ENCODE assay signal across 7 cellular contexts in the genomic region with DNA sequence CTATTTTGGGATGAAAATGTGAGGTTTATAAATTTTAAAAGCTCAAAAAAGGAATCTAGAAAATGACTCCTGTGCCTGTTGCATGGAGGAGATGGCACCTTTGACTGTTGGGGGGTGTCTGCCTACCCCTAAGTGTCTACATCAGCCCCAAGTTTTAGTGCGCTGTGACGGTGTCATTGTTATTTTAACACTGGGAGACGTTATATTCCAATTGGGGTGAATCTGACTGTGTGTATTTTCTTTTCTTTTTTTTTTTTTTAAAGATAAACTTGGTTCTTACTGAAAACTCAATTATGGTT. TPM values are rescaled to one million over a fixed set of nuclear protein-coding genes. Genes with fewer than 3 reads are reported as not detected.
DNase-seq lines count a peak whose midpoint lies in the region; ATAC-seq, FAIRE-seq and TF ChIP-seq lines count a peak whose summit lies in the region.

No MANE protein-coding gene starts in this region.

- no peaks in the 10 kb centered on the region for H3K27me3 ChIP-seq in endothelial cell of umbilical vein (ENCODE audit: control insufficient read depth in 2 of 2, insufficient read depth in 2 of 2, low read length in 2 of 2)

- H3K36me3 Mint-ChIP-seq in T-helper 17 cell (ENCODE audit: low read depth), result peaks cover 2% of the 10 kb centered on the region

- ATAC-seq in T-helper 17 cell (no peak), HG03565 (IDR thresholded peaks at IDR 0.05; ENCODE audit: unreplicated experiment) (no peak), GM18858 (IDR thresholded peaks at IDR 0.05; ENCODE audit: unreplicated experiment) (no peak)

- TF ChIP-seq POLR2A in endothelial cell of umbilical vein (IDR thresholded peaks at IDR 0.05; ENCODE audit: low read depth, low read length), result no peak

- H3K4me3 ChIP-seq in endothelial cell of umbilical vein (replicated peaks in 1 of 3; ENCODE audit: insufficient read depth in 1 of 3, low read depth in 1 of 3, low read length in 3 of 3), result peak overlapping the region; percentile 74 to 95 (median 88)

- no peak overlapping the region for H2AFZ ChIP-seq in endothelial cell of umbilical vein (ENCODE audit: low read depth, low read length)

- CTCF ChIA-PET in endothelial cell of umbilical vein (lab: Charles Lee), result interaction anchor here (1.9 to 11.1 kb wide), 2 partner anchors 24 to 81 kb away, joined by 8 to 298 read pairs; no protein-coding TSS in a partner anchor

- H3K9me3 ChIP-seq in T-helper 17 cell (ENCODE audit: control insufficient read depth, low read length, poor library complexity, severe bottlenecking) (peaks cover 2% of the 10 kb centered on the region), endothelial cell of umbilical vein (replicated peaks; ENCODE audit: control insufficient read depth, insufficient read depth, low read length) (no peaks in the 10 kb centered on the region)

- no peaks in the 10 kb centered on the region for H3K9me1 ChIP-seq in endothelial cell of umbilical vein (replicated peaks; ENCODE audit: control insufficient read depth, extremely low read depth, insufficient read depth, low read length)

- peak overlapping the region; percentile 100 for H3K27ac Mint-ChIP-seq in T-helper 17 cell

- H3K27me3 Mint-ChIP-seq in T-helper 17 cell, result no peaks in the 10 kb centered on the region

- peak; percentile 21 for FAIRE-seq in GM19239 (lab: Jason Lieb, UNC)
- FAIRE-seq in endothelial cell of umbilical vein (lab: Jason Lieb, UNC), result no peak

- H3K79me2 ChIP-seq in endothelial cell of umbilical vein (ENCODE audit: control insufficient read depth, insufficient read depth, low read length), result peaks cover 62% of the 10 kb centered on the region

- peak overlapping the region; percentile 99 for H3K9ac ChIP-seq in endothelial cell of umbilical vein (replicated peaks; ENCODE audit: extremely low read depth, insufficient read depth, low read length)

- intact Hi-C loops in endothelial cell of umbilical vein (cut with micrococcal nuclease), result loop anchor here (1.0 kb wide), 1 partner anchor 27 kb away; no protein-coding TSS in a partner anchor

- no peaks in the 10 kb centered on the region for H4K20me1 ChIP-seq in endothelial cell of umbilical vein (replicated peaks; ENCODE audit: control insufficient read depth, extremely low read depth, insufficient read depth, low read length)

- POLR2A ChIA-PET in endothelial cell of umbilical vein (lab: Charles Lee), result interaction anchor here (1.0 kb wide), 1 partner anchor 96 kb away, joined by 4 read pairs; no protein-coding TSS in a partner anchor

- H3K4me1 Mint-ChIP-seq in T-helper 17 cell, result peaks cover 44% of the 10 kb centered on the region

- DNase-seq in GM19239 (ENCODE audit: insufficient read length, low spot score) (no peak), T-helper 17 cell (no peak), endothelial cell of umbilical vein (ENCODE audit: low read depth, low spot score) (no peak), SW480 (ENCODE audit: low spot score) (no peak)
- peak; percentile 45 for DNase-seq in stimulated activated CD8-positive, alpha-beta memory T cell treated with anti-CD3 and anti-CD28 coated beads, Interleukin-4, amount 100 ng/mL, for 48 hours

- H3K4me2 ChIP-seq in endothelial cell of umbilical vein (ENCODE audit: insufficient read depth, low read length), result peak overlapping the region; percentile 86

- dilution Hi-C loops in endothelial cell of umbilical vein (cut with MboI; ENCODE audit: extremely low pct_ligation_motif_present, low sequenced_read_pairs), result no loop called here

- TSS peak; percentile 78 for BruUV-seq in endothelial cell of umbilical vein (replicated peaks; lab: Mats Ljungman, UMichigan)

- H3K4me3 Mint-ChIP-seq in T-helper 17 cell, result peak overlapping the region; percentile 87

- no peak for TF ChIP-seq CTCF in endothelial cell of umbilical vein (IDR thresholded peaks at IDR 0.05; ENCODE audit: extremely low read depth in 1 of 2, insufficient read depth in 1 of 2, low read depth in 1 of 2, low read length in 2 of 2)

- H3K36me3 ChIP-seq in endothelial cell of umbilical vein (ENCODE audit: control insufficient read depth in 2 of 2, extremely low read depth in 1 of 2, insufficient read depth in 2 of 2, low read length in 2 of 2), result no peaks in the 10 kb centered on the region

- peaks cover 49% of the 10 kb centered on the region for H3K4me1 ChIP-seq in endothelial cell of umbilical vein (ENCODE audit: control insufficient read depth, extremely low read depth, insufficient read depth, low read length)

- peak overlapping the region; percentile 96 for H3K27ac ChIP-seq in endothelial cell of umbilical vein (ENCODE audit: insufficient read depth, low read depth, low read length)

TF ChIP-seq in endothelial cell of umbilical vein, 7 proteins besides CTCF, POLR2A, EP300 and RAD21:
- TF ChIP-seq FOS (IDR thresholded peaks at IDR 0.05; ENCODE audit: borderline replicate concordance, insufficient read depth, low read length) (no peak), MAX (IDR thresholded peaks at IDR 0.05; ENCODE audit: insufficient read depth, insufficient read length) (no peak), MYC (IDR thresholded peaks at IDR 0.05; ENCODE audit: low read depth, low read length) (no peak), JUN (IDR thresholded peaks at IDR 0.05; ENCODE audit: borderline replicate concordance, insufficient read depth, insufficient read length, low read depth) (no peak), GATA2 (IDR thresholded peaks at IDR 0.05; ENCODE audit: insufficient read depth, insufficient read length, low read depth, low read length) (no peak), POLR2AphosphoS5 (IDR thresholded peaks at IDR 0.05; ENCODE audit: insufficient read depth, low read depth, low read length) (no peak), EZH2 (IDR thresholded peaks at IDR 0.05; ENCODE audit: borderline replicate concordance, low read depth, low read length, severe bottlenecking) (no peak)

RNA-seq across cellular contexts. Expression of gene SRGN, which starts 0.5 kb away (rescaled TPM):
- total RNA-seq in T-helper 17 cell (100 to 1,000 TPM; 382 to 467 TPM), endothelial cell of umbilical vein (433 and 450 TPM in 2 replicates)
- 331 and 384 TPM in 2 replicates for polyA plus RNA-seq in endothelial cell of umbilical vein
- 508 and 539 TPM in 2 replicates for polyA plus RNA-seq in endothelial cell of umbilical vein (2011; cell fraction: cytosol; rRNA removed)
- 158 and 239 TPM in 2 replicates for polyA plus RNA-seq in endothelial cell of umbilical vein (2011; cell fraction: nucleus; rRNA removed)
- polyA plus RNA-seq in endothelial cell of umbilical vein (2012), result 819 and 1,078 TPM in 2 replicates
- polyA minus RNA-seq in endothelial cell of umbilical vein, result 297 and 324 TPM in 2 replicates
- polyA minus RNA-seq in endothelial cell of umbilical vein (2011; cell fraction: cytosol; rRNA and poly(A)+ RNA removed), result 1.3 TPM
- 49.0 and 69.0 TPM in 2 replicates for polyA minus RNA-seq in endothelial cell of umbilical vein (2011; cell fraction: nucleus; rRNA and poly(A)+ RNA removed)

RNA-seq across cellular contexts. Expression of gene VPS26A, which starts 35.6 kb away (rescaled TPM):
- total RNA-seq in T-helper 17 cell (10 to 100 TPM; 28.7 to 36.7 TPM), endothelial cell of umbilical vein (55.8 and 60.3 TPM in 2 replicates)
- 8.7 and 11.7 TPM in 2 replicates for polyA plus RNA-seq in endothelial cell of umbilical vein
- 16.3 and 16.7 TPM in 2 replicates for polyA plus RNA-seq in endothelial cell of umbilical vein (2011; cell fraction: cytosol; rRNA removed)
- 9.4 and 12.2 TPM in 2 replicates for polyA plus RNA-seq in endothelial cell of umbilical vein (2011; cell fraction: nucleus; rRNA removed)
- 54.6 and 75.6 TPM in 2 replicates for polyA plus RNA-seq in endothelial cell of umbilical vein (2012)
- polyA minus RNA-seq in endothelial cell of umbilical vein, result 6.1 TPM in 2 replicates
- 12.9 TPM for polyA minus RNA-seq in endothelial cell of umbilical vein (2011; cell fraction: cytosol; rRNA and poly(A)+ RNA removed)
- 5.5 and 5.8 TPM in 2 replicates for polyA minus RNA-seq in endothelial cell of umbilical vein (2011; cell fraction: nucleus; rRNA and poly(A)+ RNA removed)
